In the genomic region with DNA sequence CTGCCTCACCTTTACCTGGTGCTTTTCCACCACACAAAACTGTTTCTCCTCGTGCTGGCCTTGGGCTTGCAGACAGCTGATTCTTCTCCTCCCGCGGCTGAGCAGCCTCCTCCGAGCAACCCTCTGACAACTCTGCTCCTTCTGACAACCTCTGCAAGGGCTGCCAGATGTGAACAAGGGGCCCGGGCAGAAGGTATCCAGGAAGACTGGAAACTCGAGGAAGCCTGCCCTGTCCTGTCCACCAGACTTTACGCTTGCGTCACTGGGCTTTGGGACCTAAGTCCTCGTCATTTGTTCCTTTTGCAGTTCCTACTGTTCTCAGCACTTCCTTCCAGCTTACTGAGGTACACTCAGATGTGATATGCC, we compare ENCODE assay signal across 16 cellular contexts.
DNase-seq lines count a peak whose midpoint lies in the region; ATAC-seq and TF ChIP-seq lines count a peak whose summit lies in the region.
"Had no signal": no experiment of that assay in that cellular context is flagged by ENCODE, and none has a peak within 500 bp of the region (broad histone marks: within the 10 kb centered on the region; RNA-seq: fewer than 3 reads in every experiment).

No MANE protein-coding gene starts in this region.

- no peaks in the 10 kb centered on the region for H3K36me3 Mint-ChIP-seq in activated T-cell treated with anti-CD3 and anti-CD28 coated beads, Interleukin-2, amount 50 U/mL, for 24 hours (ENCODE audit: low read depth)
- H3K36me3 Mint-ChIP-seq in naive thymus-derived CD8-positive, alpha-beta T cell = no peaks in the 10 kb centered on the region

- CTCF ChIA-PET in OCI-LY7 (lab: Charles Lee; ENCODE audit: unreplicated experiment) = no interaction called here

- TF ChIP-seq POLR2A in body of pancreas (IDR thresholded peaks at IDR 0.05) = no peak
- no peak for TF ChIP-seq POLR2A in prostate gland (IDR thresholded peaks at IDR 0.05)

- peaks cover 65% of the 10 kb centered on the region for H3K27me3 Mint-ChIP-seq in activated T-cell treated with anti-CD3 and anti-CD28 coated beads, Interleukin-2, amount 50 U/mL, for 24 hours
- peaks cover 6 to 35% (median 20%) of the 10 kb centered on the region in 5 donors for H3K27me3 Mint-ChIP-seq in naive thymus-derived CD8-positive, alpha-beta T cell

- H3K36me3 ChIP-seq in body of pancreas (replicated peaks in 1 of 2; ENCODE audit: insufficient read depth in 1 of 2, low read depth in 2 of 2) (no peaks in the 10 kb centered on the region), heart right ventricle (no peaks in the 10 kb centered on the region), prostate gland (no peaks in the 10 kb centered on the region), urinary bladder (ENCODE audit: insufficient read depth) (no peaks in the 10 kb centered on the region), OCI-LY7 (ENCODE audit: insufficient read depth, low read length) (no peaks in the 10 kb centered on the region)
- H3K36me3 ChIP-seq: tibial artery had no signal

- DNase-seq in body of pancreas = peak in 1 of 4 donors; percentile 30
- DNase-seq in heart right ventricle = peak; percentile 42 to 58
- DNase-seq in prostate gland (ENCODE audit: low spot score) = peak; percentile 39
- no peak for DNase-seq in activated T-cell treated with anti-CD3 and anti-CD28 coated beads, Interleukin-2, amount 50 U/mL, for 24 hours
- no peak for DNase-seq in naive thymus-derived CD8-positive, alpha-beta T cell
- DNase-seq in stimulated activated naive CD4-positive, alpha-beta T cell (lab: John Stamatoyannopoulos, UW) = no peak
- no peak for DNase-seq in OCI-LY7 (ENCODE audit: low spot score)
- DNase-seq: activated effector memory CD4-positive, alpha-beta T cell treated with Interleukin-2 at 50 U/mL for 16 hours; anterior cingulate cortex; DMS53; MG63; NCI-H524 treated with DMSO at 0.1 percent for 48 hours; OCI-M1 had no signal

- H3K79me2 ChIP-seq in OCI-LY7 (ENCODE audit: insufficient read depth, low read depth, low read length) = no peaks in the 10 kb centered on the region

- no peaks in the 10 kb centered on the region for H4K20me1 ChIP-seq in OCI-LY7 (ENCODE audit: insufficient read depth, low read length)

- H3K4me3 ChIP-seq in body of pancreas (no peak overlapping the region), heart right ventricle (peak overlapping the region in 1 of 10 donors; percentile 2), prostate gland (no peak overlapping the region), urinary bladder (ENCODE audit: low read depth, low read length) (no peak overlapping the region), OCI-LY7 (ENCODE audit: low read depth, low read length, poor library complexity, severe bottlenecking) (no peak overlapping the region)
- H3K4me3 ChIP-seq: MG63, tibial artery had no signal

- no peak overlapping the region for H3K4me2 ChIP-seq in OCI-LY7 (ENCODE audit: low read length)

- ATAC-seq in body of pancreas (peak; percentile 47), heart right ventricle (peak; percentile 4 to 71 (median 38))
- no peak for ATAC-seq in naive thymus-derived CD8-positive, alpha-beta T cell

- H3K9me2 ChIP-seq in OCI-LY7 (ENCODE audit: insufficient read depth, low read length) = no peaks in the 10 kb centered on the region

- H3K27ac ChIP-seq in body of pancreas (peak overlapping the region; percentile 7 to 70 (median 38)), heart right ventricle (peak overlapping the region in 9 of 10 donors; percentile 50 to 87 (median 73)), prostate gland (peak overlapping the region; percentile 62 to 70), urinary bladder (ENCODE audit: low read depth) (peak overlapping the region; percentile 64), OCI-LY7 (ENCODE audit: low read depth, low read length, poor library complexity, severe bottlenecking) (no peak overlapping the region)

- intact Hi-C loops in body of pancreas (cut with DNase I) = no loop called here
- intact Hi-C loops in heart right ventricle (cut with DNase I) = loop anchor here in 1 of 10 donors (2.0 to 10.0 kb wide), 2 partner anchors 64 to 82 kb away; partner anchors contain the start of gene EGFR
- intact Hi-C loops in prostate gland (cut with DNase I) = no loop called here
- intact Hi-C loops in OCI-LY7 (cut with micrococcal nuclease; ENCODE audit: unreplicated experiment) = no loop called here

- no peak overlapping the region for H3K4me3 Mint-ChIP-seq in activated T-cell treated with anti-CD3 and anti-CD28 coated beads, Interleukin-2, amount 50 U/mL, for 24 hours
- H3K4me3 Mint-ChIP-seq in naive thymus-derived CD8-positive, alpha-beta T cell = no peak overlapping the region

- H3K9me3 ChIP-seq in body of pancreas (no peaks in the 10 kb centered on the region), heart right ventricle (no peaks in the 10 kb centered on the region), prostate gland (no peaks in the 10 kb centered on the region), OCI-LY7 (ENCODE audit: low read length) (no peaks in the 10 kb centered on the region)
- H3K9me3 ChIP-seq: BE2C, MG63, tibial artery had no signal

- H3K27me3 ChIP-seq in body of pancreas (no peaks in the 10 kb centered on the region), heart right ventricle (no peaks in the 10 kb centered on the region), prostate gland (replicated peaks; ENCODE audit: insufficient read depth) (no peaks in the 10 kb centered on the region)
- H3K27me3 ChIP-seq: BE2C, MG63, tibial artery had no signal

- H3K4me1 Mint-ChIP-seq in activated T-cell treated with anti-CD3 and anti-CD28 coated beads, Interleukin-2, amount 50 U/mL, for 24 hours (ENCODE audit: low read depth) = peaks cover 10% of the 10 kb centered on the region
- peaks cover 0 to 9% (median 0%) of the 10 kb centered on the region in 4 donors for H3K4me1 Mint-ChIP-seq in naive thymus-derived CD8-positive, alpha-beta T cell

- TF ChIP-seq CTCF in body of pancreas (IDR thresholded peaks at IDR 0.05) (no peak), heart right ventricle (IDR thresholded peaks at IDR 0.05) (no peak), prostate gland (IDR thresholded peaks at IDR 0.05) (no peak), OCI-LY7 (conservative IDR thresholded peaks at IDR 0.05; ENCODE audit: low read length) (no peak)

- no TSS peak for BruUV-seq in OCI-LY7 (replicated peaks; lab: Mats Ljungman, UMichigan)

- POLR2A ChIA-PET in naive thymus-derived CD8-positive, alpha-beta T cell (lab: Charles Lee) = no interaction called here
- POLR2A ChIA-PET in OCI-LY7 (lab: Charles Lee) = no interaction called here

- H3K4me1 ChIP-seq in body of pancreas (peaks cover 31% of the 10 kb centered on the region), heart right ventricle (peaks cover 8 to 72% (median 28%) of the 10 kb centered on the region in 9 donors), prostate gland (replicated peaks) (peaks cover 6% of the 10 kb centered on the region), urinary bladder (ENCODE audit: insufficient read depth) (peaks cover 3% of the 10 kb centered on the region), OCI-LY7 (ENCODE audit: insufficient read depth, low read length, poor library complexity, severe bottlenecking) (no peaks in the 10 kb centered on the region)

- H3K9me3 Mint-ChIP-seq in activated T-cell treated with anti-CD3 and anti-CD28 coated beads, Interleukin-2, amount 50 U/mL, for 24 hours = no peaks in the 10 kb centered on the region
- no peaks in the 10 kb centered on the region for H3K9me3 Mint-ChIP-seq in naive thymus-derived CD8-positive, alpha-beta T cell

- no peak overlapping the region for H3K27ac Mint-ChIP-seq in activated T-cell treated with anti-CD3 and anti-CD28 coated beads, Interleukin-2, amount 50 U/mL, for 24 hours
- no peak overlapping the region for H3K27ac Mint-ChIP-seq in naive thymus-derived CD8-positive, alpha-beta T cell

- no peak overlapping the region for H2AFZ ChIP-seq in OCI-LY7 (ENCODE audit: low read length)

- WGBS in body of pancreas, 2 donors = 36 to 38% methylated on average over 9 of the region's 9 CpGs
- WGBS in heart right ventricle, 2 donors = 47% methylated on average over 9 of the region's 9 CpGs
- 17% methylated on average over 9 of the region's 9 CpGs for WGBS in prostate gland
- 29% methylated on average over 9 of the region's 9 CpGs for WGBS in urinary bladder

Comparison
In these comparisons a context has a peak if more than half of its experiments do, and no peak if none do; other contexts are left out.
1. ATAC-seq: peak in body of pancreas (single experiment) and heart right ventricle (8 of 8); none in naive thymus-derived CD8-positive, alpha-beta T cell (0 of 2).
2. DNase-seq: peak in heart right ventricle (2 of 2) and prostate gland (single experiment); none in activated T-cell treated with anti-CD3 and anti-CD28 coated beads, Interleukin-2, amount 50 U/mL, for 24 hours (single experiment), naive thymus-derived CD8-positive, alpha-beta T cell (0 of 10), stimulated activated naive CD4-positive, alpha-beta T cell (0 of 6) and OCI-LY7 (single experiment).